ENCODE assay signal across 20 cellular contexts in the genomic region with DNA sequence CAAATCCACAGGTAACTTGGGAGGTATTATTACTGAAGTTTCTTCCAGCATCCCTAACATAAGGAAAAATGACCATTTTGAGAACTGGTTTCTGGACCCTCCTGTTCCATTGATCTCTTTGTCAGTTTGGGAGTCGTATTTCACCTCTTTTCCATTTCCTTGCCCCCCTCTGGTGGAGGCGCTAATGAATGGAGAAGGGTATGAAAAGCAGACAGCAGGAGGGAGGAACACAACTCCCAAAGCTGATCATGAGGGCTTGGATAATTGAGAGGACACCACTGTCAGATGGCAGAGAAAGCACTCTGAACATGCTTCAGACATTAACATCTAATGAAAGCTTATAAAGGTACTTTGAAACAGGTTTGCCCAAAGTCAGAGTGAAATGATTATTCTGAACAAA. TPM values are rescaled to one million over a fixed set of nuclear protein-coding genes. Genes with fewer than 3 reads are reported as not detected.
DNase-seq lines count a peak whose midpoint lies in the region; ATAC-seq, FAIRE-seq and TF ChIP-seq lines count a peak whose summit lies in the region.
"Had no signal": no experiment of that assay in that cellular context is flagged by ENCODE, and none has a peak within 500 bp of the region (broad histone marks: within the 10 kb centered on the region; RNA-seq: fewer than 3 reads in every experiment).

No MANE protein-coding gene starts in this region.

- TF ChIP-seq CTCF in A673 (conservative IDR thresholded peaks at IDR 0.05; ENCODE audit: low read depth, low read length) (no peak), K562 (IDR thresholded peaks at IDR 0.05 in 2 of 3, conservative IDR thresholded peaks at IDR 0.05 in 1 of 3; ENCODE audit: insufficient read depth in 2 of 3, low read depth in 1 of 3, low read length in 3 of 3) (no peak), colonic mucosa (IDR thresholded peaks at IDR 0.05) (no peak)

- BruUV-seq in A673 (replicated peaks; lab: Mats Ljungman, UMichigan) (no TSS peak), K562 (replicated peaks; lab: Mats Ljungman, UMichigan) (no TSS peak)

- no peak overlapping the region for H3K4me2 ChIP-seq in K562 (ENCODE audit: insufficient read depth, low read length)

- in situ Hi-C loops in K562 (cut with MboI), result no loop called here

- DNase-seq in A673 (ENCODE audit: low spot score) (peak; percentile 5), H7 (peak; percentile 55), K562 (ENCODE audit: extremely low read depth in 1 of 4, low spot score in 3 of 4) (no peak), iPS-NIHi11 (ENCODE audit: low spot score) (peak; percentile 76), AG08395 (ENCODE audit: low spot score) (no peak), colonic mucosa (no peak)
- DNase-seq: DMS79, KG1, NCI-H1417, NCI-H2029, NCI-H2171 treated with DMSO at 0.1 percent for 48 hours, NCI-H446, NCI-H774, SIG-M5, T-helper 1 cell had no signal

- H3K4me3 ChIP-seq in A673 (ENCODE audit: low read depth, low read length, poor library complexity, severe bottlenecking) (no peak overlapping the region), H7 (ENCODE audit: insufficient read depth, low read depth, low read length) (no peak overlapping the region), K562 (no peak overlapping the region), colonic mucosa (no peak overlapping the region)

- no peak overlapping the region for H3K27ac ChIP-seq in A673 (ENCODE audit: low read depth, low read length, poor library complexity, severe bottlenecking)
- no peak overlapping the region for H3K27ac ChIP-seq in K562 (ENCODE audit: extremely low read depth, low read depth, low read length)
- no peak overlapping the region for H3K27ac ChIP-seq in colonic mucosa
- H3K27ac ChIP-seq: C4-2B, RWPE1 had no signal

- H4K20me1 ChIP-seq in K562 (replicated peaks; ENCODE audit: control insufficient read depth, insufficient read depth, low read length), result no peaks in the 10 kb centered on the region

- intact Hi-C loops in A673 (cut with micrococcal nuclease; ENCODE audit: unreplicated experiment) (no loop called here), K562 (cut with micrococcal nuclease) (no loop called here), colonic mucosa (cut with DNase I) (no loop called here)

- H3K9me1 ChIP-seq in K562 (ENCODE audit: control insufficient read depth, insufficient read depth, low read length), result no peaks in the 10 kb centered on the region

- no peak for TF ChIP-seq RAD21 in K562 (CRISPR knock-in tag; conservative IDR thresholded peaks at IDR 0.05 in 1 of 2, IDR thresholded peaks at IDR 0.05 in 1 of 2)

- no peaks in the 10 kb centered on the region for H3K36me3 ChIP-seq in A673 (ENCODE audit: insufficient read depth, low read length, poor library complexity, severe bottlenecking)
- no peaks in the 10 kb centered on the region for H3K36me3 ChIP-seq in H7 (replicated peaks; ENCODE audit: control insufficient read depth, insufficient read depth, low read length)
- H3K36me3 ChIP-seq in K562 (ENCODE audit: control insufficient read depth, insufficient read depth, low read length), result no peaks in the 10 kb centered on the region
- no peaks in the 10 kb centered on the region for H3K36me3 ChIP-seq in colonic mucosa

- ATAC-seq in K562 (no peak), GM18868 (IDR thresholded peaks at IDR 0.05; ENCODE audit: unreplicated experiment) (no peak), HG03571 (IDR thresholded peaks at IDR 0.05; ENCODE audit: unreplicated experiment) (no peak)
- ATAC-seq: HCT116 had no signal

- no peak for TF ChIP-seq EP300 in K562 (IDR thresholded peaks at IDR 0.05; ENCODE audit: low read length)

- POLR2A ChIA-PET in A673 (lab: Charles Lee; ENCODE audit: low non-redundant PET) (no interaction called here), K562 (lab: Yijun Ruan, JAX) (no interaction called here)

- CTCF ChIA-PET in A673 (lab: Charles Lee) (no interaction called here), K562 (lab: Yijun Ruan, JAX; ENCODE audit: low intra/inter-chr PET ratio) (no interaction called here)

- H3K4me1 ChIP-seq in A673 (ENCODE audit: insufficient read depth, low read length, poor library complexity, severe bottlenecking), result no peaks in the 10 kb centered on the region
- peaks cover 1 to 12% of the 10 kb centered on the region in 2 experiments; a peak in 3 of 5 replicates for H3K4me1 ChIP-seq in K562 (replicated peaks in 1 of 2; ENCODE audit: control insufficient read depth in 2 of 2, insufficient read depth in 2 of 2, low read length in 2 of 2)
- H3K4me1 ChIP-seq in colonic mucosa, result no peaks in the 10 kb centered on the region

- H3K9me3 ChIP-seq in A673 (ENCODE audit: low read depth, low read length, poor library complexity, severe bottlenecking) (no peaks in the 10 kb centered on the region), K562 (replicated peaks; ENCODE audit: control insufficient read depth, insufficient read depth, low read depth, low read length) (no peaks in the 10 kb centered on the region), colonic mucosa (no peaks in the 10 kb centered on the region)

- FAIRE-seq in K562 (lab: Jason Lieb, UNC), result no peak

- no peak overlapping the region for H3K9ac ChIP-seq in K562 (ENCODE audit: insufficient read depth in 1 of 2, low read depth in 2 of 2, low read length in 2 of 2)
- H3K9ac ChIP-seq in colonic mucosa (ENCODE audit: low read depth in 2 of 2, low read length in 2 of 2), result no peak overlapping the region

- 46% methylated on average over 2 of the region's 2 CpGs for WGBS in K562 (ENCODE audit: insufficient coverage, low coverage, missing lambda C conversion rate)

- H3K79me2 ChIP-seq in K562 (ENCODE audit: control insufficient read depth, insufficient read depth, low read length), result no peaks in the 10 kb centered on the region

- 0 out of 2 replicates have a peak overlapping the region, but pooled peaks have one; percentile 0 for H2AFZ ChIP-seq in K562 (ENCODE audit: low read depth, low read length)

- no peak for TF ChIP-seq POLR2A in K562 (conservative IDR thresholded peaks at IDR 0.05)

- H3K27me3 ChIP-seq in A673 (replicated peaks; ENCODE audit: insufficient read depth, low read depth, low read length, poor library complexity) (no peaks in the 10 kb centered on the region), H7 (ENCODE audit: control insufficient read depth, insufficient read depth, low read length) (no peaks in the 10 kb centered on the region), K562 (ENCODE audit: control insufficient read depth in 2 of 2, insufficient read depth in 2 of 2, low read length in 2 of 2) (no peaks in the 10 kb centered on the region), colonic mucosa (no peaks in the 10 kb centered on the region)

TF ChIP-seq in K562, 482 proteins besides CTCF, POLR2A, EP300 and RAD21:
- TF ChIP-seq, protein P1, sequence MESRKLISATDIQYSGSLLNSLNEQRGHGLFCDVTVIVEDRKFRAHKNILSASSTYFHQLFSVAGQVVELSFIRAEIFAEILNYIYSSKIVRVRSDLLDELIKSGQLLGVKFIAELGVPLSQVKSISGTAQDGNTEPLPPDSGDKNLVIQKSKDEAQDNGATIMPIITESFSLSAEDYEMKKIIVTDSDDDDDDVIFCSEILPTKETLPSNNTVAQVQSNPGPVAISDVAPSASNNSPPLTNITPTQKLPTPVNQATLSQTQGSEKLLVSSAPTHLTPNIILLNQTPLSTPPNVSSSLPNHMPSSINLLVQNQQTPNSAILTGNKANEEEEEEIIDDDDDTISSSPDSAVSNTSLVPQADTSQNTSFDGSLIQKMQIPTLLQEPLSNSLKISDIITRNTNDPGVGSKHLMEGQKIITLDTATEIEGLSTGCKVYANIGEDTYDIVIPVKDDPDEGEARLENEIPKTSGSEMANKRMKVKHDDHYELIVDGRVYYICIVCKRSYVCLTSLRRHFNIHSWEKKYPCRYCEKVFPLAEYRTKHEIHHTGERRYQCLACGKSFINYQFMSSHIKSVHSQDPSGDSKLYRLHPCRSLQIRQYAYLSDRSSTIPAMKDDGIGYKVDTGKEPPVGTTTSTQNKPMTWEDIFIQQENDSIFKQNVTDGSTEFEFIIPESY (CRISPR knock-in tag; IDR thresholded peaks at IDR 0.05), result peak; percentile 81
- TF ChIP-seq, protein P2, sequence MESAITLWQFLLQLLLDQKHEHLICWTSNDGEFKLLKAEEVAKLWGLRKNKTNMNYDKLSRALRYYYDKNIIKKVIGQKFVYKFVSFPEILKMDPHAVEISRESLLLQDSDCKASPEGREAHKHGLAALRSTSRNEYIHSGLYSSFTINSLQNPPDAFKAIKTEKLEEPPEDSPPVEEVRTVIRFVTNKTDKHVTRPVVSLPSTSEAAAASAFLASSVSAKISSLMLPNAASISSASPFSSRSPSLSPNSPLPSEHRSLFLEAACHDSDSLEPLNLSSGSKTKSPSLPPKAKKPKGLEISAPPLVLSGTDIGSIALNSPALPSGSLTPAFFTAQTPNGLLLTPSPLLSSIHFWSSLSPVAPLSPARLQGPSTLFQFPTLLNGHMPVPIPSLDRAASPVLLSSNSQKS (CRISPR knock-in tag; IDR thresholded peaks at IDR 0.05), result no peak
TF ChIP-seq in K562: peak in this region for 1.

RNA-seq across cellular contexts. Expression of a gene that starts 56.6 kb away (rescaled TPM):
- 79.1 and 86.8 TPM in 2 replicates for total RNA-seq in A673 (2021)
- total RNA-seq in H7 (2014; rRNA removed; shearing (Covaris generic)), result 14.1 and 22.6 TPM in 2 replicates
- 28.8 and 103 TPM in 2 replicates for total RNA-seq in K562 (2011; cell fraction: chromatin; rRNA removed; ENCODE audit: low replicate concordance)
- 12.8 and 19.3 TPM in 2 replicates for total RNA-seq in K562 (2011; cell fraction: nucleolus; rRNA removed)
- 38.3 and 67.9 TPM in 2 replicates for total RNA-seq in K562 (2011; cell fraction: nucleoplasm; rRNA removed)
- 20.2 and 25.8 TPM in 2 replicates for total RNA-seq in K562 (2014; rRNA removed)
- 41.6 and 46.6 TPM in 2 replicates for total RNA-seq in K562 (2014; rRNA removed; fragmentation: Illumina TruSeq; extraction: Trizol)
- total RNA-seq in K562 (2015; rRNA removed; fragmentation: Illumina TruSeq; extraction: Trizol), result 33.4 and 36.6 TPM in 2 replicates
- total RNA-seq in K562 (2021), result 87.9 and 101 TPM in 2 replicates
- 23.8 and 34.4 TPM in 2 replicates for polyA plus RNA-seq in K562 (2011; rRNA removed)
- polyA plus RNA-seq in K562 (2011; cell fraction: cytosol; rRNA removed), result 5.8 and 9.7 TPM in 2 replicates
- 15.1 and 18.2 TPM in 2 replicates for polyA plus RNA-seq in K562 (2011; cell fraction: nucleus; rRNA removed)
- 36.3 and 37.3 TPM in 2 replicates for polyA plus RNA-seq in K562 (2012)
- 53.4 and 63.2 TPM in 2 replicates for polyA plus RNA-seq in K562 (2014; fragmentation: Illumina TruSeq; extraction: Trizol)
- polyA plus RNA-seq in K562 (2014; fragmentation: Nextera tagmentation; extraction: Ambion mirVana), result 10 to 100 TPM; 40.5 to 92.0 TPM
- 19.3 and 22.6 TPM in 2 replicates for polyA plus RNA-seq in K562 (2014; rRNA removed)
- polyA minus RNA-seq in K562 (2011; rRNA and poly(A)+ RNA removed), result 79.3 and 89.8 TPM in 2 replicates
- polyA minus RNA-seq in K562 (2011; cell fraction: cytosol; rRNA and poly(A)+ RNA removed), result 42.7 and 49.5 TPM in 2 replicates
- polyA minus RNA-seq in K562 (2011; cell fraction: nucleus; rRNA and poly(A)+ RNA removed), result 21.5 and 39.5 TPM in 2 replicates
- 10 to 100 TPM; 69.5 to 82.8 TPM for total RNA-seq in colonic mucosa

Comparison
In these comparisons a context has a peak if more than half of its experiments do, and no peak if none do; other contexts are left out.
1. DNase-seq: peak in A673 (single experiment), H7 (single experiment) and iPS-NIHi11 (single experiment); none in K562 (0 of 4), AG08395 (single experiment) and colonic mucosa (single experiment).